ENCODE assay signal across 19 cellular contexts in genomic region chr22:41057076-41057475, GRCh38. TPM values are rescaled to one million over a fixed set of nuclear protein-coding genes. Genes with fewer than 3 reads are reported as not detected.
A peak's percentile ranks its signal among the peaks of the same experiment; 100 is the strongest.
DNase-seq lines count a peak whose midpoint lies in the region; ATAC-seq, FAIRE-seq and TF ChIP-seq lines count a peak whose summit lies in the region.
"Had no signal": no experiment of that assay in that cellular context is flagged by ENCODE, and none has a peak within 500 bp of the region (broad histone marks: within the 10 kb centered on the region; RNA-seq: fewer than 3 reads in every experiment).

No MANE protein-coding gene starts in this region.

- H3K4me3 Mint-ChIP-seq in GM23338, result no peak overlapping the region
- H3K4me3 Mint-ChIP-seq: CD4-positive, CD25-positive, alpha-beta regulatory T cell had no signal

- no peaks in the 10 kb centered on the region for H3K9me3 Mint-ChIP-seq in GM23338
- H3K9me3 Mint-ChIP-seq: CD4-positive, CD25-positive, alpha-beta regulatory T cell had no signal

- H4K8ac ChIP-seq in H1 (ENCODE audit: extremely low read depth, insufficient read depth, low read length) (no peak overlapping the region), mesenchymal stem cell (ENCODE audit: low read length) (no peak overlapping the region)

- H2BK15ac ChIP-seq in H1 (ENCODE audit: low read length) (no peak overlapping the region), mesenchymal stem cell (ENCODE audit: low read depth, poor library complexity, severe bottlenecking) (no peak overlapping the region)

- H3K27me3 ChIP-seq in GM23338 (ENCODE audit: insufficient read depth), result no peaks in the 10 kb centered on the region
- no peaks in the 10 kb centered on the region for H3K27me3 ChIP-seq in H1 (replicated peaks in 1 of 4; ENCODE audit: control insufficient read depth in 3 of 4, extremely low read depth in 1 of 4, insufficient read depth in 3 of 4, low read length in 3 of 4)
- H3K27me3 ChIP-seq in mesenchymal stem cell (ENCODE audit: control insufficient read depth in 1 of 2, insufficient read depth in 1 of 2, low read length in 2 of 2), result no peaks in the 10 kb centered on the region
- no peaks in the 10 kb centered on the region for H3K27me3 ChIP-seq in uterus
- H3K27me3 ChIP-seq: BE2C had no signal

- H2BK120ac ChIP-seq in H1 (replicated peaks; ENCODE audit: low read depth, low read length), result no peak overlapping the region
- H2BK120ac ChIP-seq in mesenchymal stem cell (ENCODE audit: low read depth, low read length), result no peak overlapping the region

- H3K4ac ChIP-seq in H1 (replicated peaks; ENCODE audit: insufficient read length, low read depth, low read length) (no peak overlapping the region), mesenchymal stem cell (ENCODE audit: low read depth in 1 of 2, low read length in 2 of 2) (no peak overlapping the region)

- H3K9ac ChIP-seq in H1 (replicated peaks in 1 of 4; ENCODE audit: extremely low read depth in 1 of 4, low read depth in 3 of 4, low read length in 3 of 4) (no peak overlapping the region), mesenchymal stem cell (ENCODE audit: low read length) (no peak overlapping the region)
- H3K9ac ChIP-seq: GM23248 had no signal

- POLR2A ChIA-PET in H1 (lab: Charles Lee; ENCODE audit: partially characterized antibody), result interaction anchor here (0.7 to 1.4 kb wide), 2 partner anchors 37 to 878 kb away, joined by 3 read pairs; no protein-coding TSS in a partner anchor

- no peak overlapping the region for H4K5ac ChIP-seq in H1 (ENCODE audit: insufficient read length, low read depth, low read length)

- no peaks in the 10 kb centered on the region for H3K23me2 ChIP-seq in H1 (ENCODE audit: low read depth, low read length)

- no peaks in the 10 kb centered on the region for H3F3A ChIP-seq in GM23338 (replicated peaks; ENCODE audit: low read depth)

- H3K18ac ChIP-seq in H1 (ENCODE audit: extremely low read depth, low read length) (no peak overlapping the region), mesenchymal stem cell (ENCODE audit: low read depth in 1 of 2, low read length in 2 of 2) (no peak overlapping the region)

- no peaks in the 10 kb centered on the region for H3K9me3 ChIP-seq in H1 (ENCODE audit: insufficient read depth in 2 of 2, low read depth in 1 of 2, low read length in 1 of 2)
- H3K9me3 ChIP-seq in mesenchymal stem cell (ENCODE audit: control insufficient read depth, low read length), result no peaks in the 10 kb centered on the region
- H3K9me3 ChIP-seq in uterus, result no peaks in the 10 kb centered on the region
- H3K9me3 ChIP-seq: BE2C, Caco-2 had no signal

- TF ChIP-seq EP300 in H1 (IDR thresholded peaks at IDR 0.05; ENCODE audit: borderline replicate concordance in 1 of 2, low read depth in 2 of 2, low read length in 2 of 2), result no peak

- no peaks in the 10 kb centered on the region for H3K79me1 ChIP-seq in H1 (ENCODE audit: low read depth, low read length)
- H3K79me1 ChIP-seq in mesenchymal stem cell (replicated peaks; ENCODE audit: low read length, poor library complexity, severe bottlenecking), result no peaks in the 10 kb centered on the region

- H3K4me3 ChIP-seq in GM23338, result no peak overlapping the region
- no peak overlapping the region for H3K4me3 ChIP-seq in H1 (ENCODE audit: extremely low read depth in 1 of 4, insufficient read depth in 2 of 4, low read depth in 3 of 4, low read length in 4 of 4)
- H3K4me3 ChIP-seq in mesenchymal stem cell (ENCODE audit: insufficient read depth in 1 of 2, low read depth in 1 of 2, low read length in 2 of 2), result no peak overlapping the region
- H3K4me3 ChIP-seq in uterus, result no peak overlapping the region
- H3K4me3 ChIP-seq: GM23248 had no signal

- H3K79me2 ChIP-seq in GM23338 (replicated peaks; ENCODE audit: insufficient read depth) (no peaks in the 10 kb centered on the region), H1 (ENCODE audit: control insufficient read depth in 1 of 2, insufficient read depth in 2 of 2, low read length in 2 of 2) (no peaks in the 10 kb centered on the region)

- TF ChIP-seq CTCF in GM23338 (conservative IDR thresholded peaks at IDR 0.05; ENCODE audit: low read depth in 2 of 2), result no peak
- TF ChIP-seq CTCF in H1 (IDR thresholded peaks at IDR 0.05; ENCODE audit: control extremely low read depth in 1 of 3, insufficient read depth in 1 of 3, low read depth in 1 of 3, low read length in 3 of 3), result no peak
- TF ChIP-seq CTCF in uterus (IDR thresholded peaks at IDR 0.05), result no peak

- intact Hi-C loops in uterus (cut with DNase I; ENCODE audit: low total_unique reads), result no loop called here

- H3K23ac ChIP-seq in H1 (ENCODE audit: insufficient read length) (no peak overlapping the region), mesenchymal stem cell (ENCODE audit: low read length in 2 of 2) (no peak overlapping the region)

- H2BK12ac ChIP-seq in H1 (ENCODE audit: low read depth, low read length), result no peak overlapping the region
- no peak overlapping the region for H2BK12ac ChIP-seq in mesenchymal stem cell (ENCODE audit: low read length in 2 of 2)

- H3K4me1 ChIP-seq in GM23338 (ENCODE audit: insufficient read depth), result no peaks in the 10 kb centered on the region
- peaks cover 0 to under 1% (median 0%) of the 10 kb centered on the region in 4 experiments; a peak in 1 of 7 replicates for H3K4me1 ChIP-seq in H1 (replicated peaks in 1 of 4; ENCODE audit: control insufficient read depth in 3 of 4, insufficient read depth in 4 of 4, low read length in 3 of 4)
- H3K4me1 ChIP-seq in mesenchymal stem cell (ENCODE audit: control insufficient read depth, insufficient read depth, low read depth, low read length), result peaks cover 5% of the 10 kb centered on the region
- no peaks in the 10 kb centered on the region for H3K4me1 ChIP-seq in uterus
- H3K4me1 ChIP-seq: BE2C had no signal

- ATAC-seq in GM23338, result no peak

- no peak for FAIRE-seq in H1 (lab: Jason Lieb, UNC)
- FAIRE-seq: GM12892, GM18507, HTR-8/SVneo had no signal

- H2AK5ac ChIP-seq in H1 (ENCODE audit: low read depth, low read length), result no peak overlapping the region
- no peak overlapping the region for H2AK5ac ChIP-seq in mesenchymal stem cell (ENCODE audit: low read length, severe bottlenecking)

- H3K36me3 Mint-ChIP-seq in GM23338 (ENCODE audit: low read depth), result no peaks in the 10 kb centered on the region
- H3K36me3 Mint-ChIP-seq: CD4-positive, CD25-positive, alpha-beta regulatory T cell had no signal

- H3K14ac ChIP-seq in H1 (ENCODE audit: insufficient read length) (no peak overlapping the region), mesenchymal stem cell (ENCODE audit: low read length in 2 of 2) (no peak overlapping the region)

- H3K4me2 ChIP-seq in GM23338, result no peak overlapping the region
- no peak overlapping the region for H3K4me2 ChIP-seq in H1 (ENCODE audit: insufficient read depth in 1 of 2, low read depth in 2 of 2, low read length in 2 of 2)
- no peak overlapping the region for H3K4me2 ChIP-seq in mesenchymal stem cell (ENCODE audit: low read length, poor library complexity, severe bottlenecking)

- CTCF ChIA-PET in H1 (lab: Charles Lee; ENCODE audit: partially characterized antibody), result interaction anchor here (0.8 to 1.4 kb wide), 2 partner anchors 9 to 22 kb away, joined by 3 to 5 read pairs; no protein-coding TSS in a partner anchor

- H3K36me3 ChIP-seq in GM23338 (ENCODE audit: insufficient read depth), result no peaks in the 10 kb centered on the region
- H3K36me3 ChIP-seq in H1 (ENCODE audit: control insufficient read depth in 2 of 4, insufficient read depth in 4 of 4, low read length in 3 of 4), result no peaks in the 10 kb centered on the region
- no peaks in the 10 kb centered on the region for H3K36me3 ChIP-seq in mesenchymal stem cell (ENCODE audit: control insufficient read depth in 1 of 2, insufficient read depth in 2 of 2, low read depth in 1 of 2, low read length in 2 of 2)
- no peaks in the 10 kb centered on the region for H3K36me3 ChIP-seq in uterus
- H3K36me3 ChIP-seq: BE2C had no signal

- no peak overlapping the region for H3K27ac ChIP-seq in GM23338 (ENCODE audit: low read depth)
- no peak overlapping the region for H3K27ac ChIP-seq in H1 (ENCODE audit: low read depth, low read length)
- no peak overlapping the region for H3K27ac ChIP-seq in mesenchymal stem cell (ENCODE audit: low read length, poor library complexity, severe bottlenecking)
- no peak overlapping the region for H3K27ac ChIP-seq in uterus
- H3K27ac ChIP-seq: GM23248 had no signal

- no peaks in the 10 kb centered on the region for H3K27me3 Mint-ChIP-seq in GM23338 (ENCODE audit: insufficient read depth, low read depth, poor library complexity)
- H3K27me3 Mint-ChIP-seq: CD4-positive, CD25-positive, alpha-beta regulatory T cell had no signal

- H2BK5ac ChIP-seq in H1 (ENCODE audit: low read depth, low read length) (no peak overlapping the region), mesenchymal stem cell (ENCODE audit: low read depth, low read length, poor library complexity, severe bottlenecking) (no peak overlapping the region)

- H3K27ac Mint-ChIP-seq in GM23338, result no peak overlapping the region
- H3K27ac Mint-ChIP-seq: CD4-positive, CD25-positive, alpha-beta regulatory T cell had no signal

- H3K9me2 ChIP-seq in GM23338 (ENCODE audit: insufficient read depth), result no peaks in the 10 kb centered on the region; the same call in 1 of the 2 replicates

- no peak overlapping the region for H4K91ac ChIP-seq in H1 (replicated peaks; ENCODE audit: insufficient read length, low read length)
- H4K91ac ChIP-seq in mesenchymal stem cell (ENCODE audit: low read length), result no peak overlapping the region

- peaks cover 4% of the 10 kb centered on the region for H3K4me1 Mint-ChIP-seq in GM23338

- H4K20me1 ChIP-seq in GM23338 (replicated peaks; ENCODE audit: insufficient read depth) (no peaks in the 10 kb centered on the region), H1 (replicated peaks in 1 of 2; ENCODE audit: control insufficient read depth in 1 of 2, insufficient read depth in 2 of 2, low read length in 2 of 2) (no peaks in the 10 kb centered on the region)

- TF ChIP-seq POLR2A in H1 (IDR thresholded peaks at IDR 0.05; ENCODE audit: control extremely low read depth in 1 of 2, low read depth in 2 of 2, low read length in 2 of 2) (no peak), uterus (IDR thresholded peaks at IDR 0.05) (no peak)

- no peak for TF ChIP-seq RAD21 in H1 (IDR thresholded peaks at IDR 0.05 in 1 of 2, conservative IDR thresholded peaks at IDR 0.05 in 1 of 2; ENCODE audit: low read depth in 2 of 2, low read length in 2 of 2)

- H2AFZ ChIP-seq in GM23338 (peak overlapping the region; percentile 89), H1 (ENCODE audit: low read length) (peak overlapping the region; percentile 76), mesenchymal stem cell (ENCODE audit: low read depth, low read length) (no peak overlapping the region)
- H2AFZ ChIP-seq: GM23248 had no signal

- H2BK20ac ChIP-seq in H1 (ENCODE audit: low read length), result no peak overlapping the region

- no peak overlapping the region for H3K56ac ChIP-seq in H1 (replicated peaks; ENCODE audit: insufficient read length, low read depth, low read length)

- no peak for DNase-seq in GM23338 (ENCODE audit: low spot score)
- DNase-seq in NCI-H524 treated with DMSO at 0.1 percent for 48 hours (lab: John Stamatoyannopoulos, UW), result peak; percentile 85
- no peak for DNase-seq in H1 (ENCODE audit: low read depth in 1 of 2, low spot score in 2 of 2)
- DNase-seq in mesenchymal stem cell, result no peak
- no peak for DNase-seq in NCI-H446 (lab: John Stamatoyannopoulos, UW)
- no peak for DNase-seq in uterus
- DNase-seq: BE2C; C1 segment of cervical spinal cord; Caco-2; CD4-positive, CD25-positive, alpha-beta regulatory T cell; DMS153; DMS79; GDM1; GM23248; H7; IMR-90 had no signal

RNA-seq across cellular contexts. Expression of gene EP300, which starts 35.3 kb away (rescaled TPM):
- total RNA-seq in GM23338 (2014; rRNA removed; shearing (Covaris generic)), result 129 and 130 TPM in 2 replicates
- 39.4 and 40.7 TPM in 2 replicates for polyA plus RNA-seq in GM23338 (2016; fragmentation: Nextera tagmentation; extraction: Ambion mirVana)
- 106 and 109 TPM in 2 replicates for total RNA-seq in H1 (2021; fragmentation: NEBNext Ultra II Directional; extraction: Animal tissue kit (Norgen Biotek cat#: 25700))
- 39.5 and 62.6 TPM in 2 replicates for polyA plus RNA-seq in H1 (2011; rRNA removed)
- 27.1 TPM for polyA plus RNA-seq in H1 (2011; cell fraction: cytosol; rRNA removed)
- polyA plus RNA-seq in H1 (2011; cell fraction: nucleus; rRNA removed), result 99.3 TPM
- polyA plus RNA-seq in H1 (2012, experiment 1 of 2), result 63.1 to 84.7 TPM (median 69.5 TPM) in 4 replicates
- 4.9 TPM for polyA plus RNA-seq in H1 (2012, experiment 2 of 2)
- polyA plus RNA-seq in H1 (2013, experiment 1 of 2), result 34.6 TPM
- 32.0 TPM for polyA plus RNA-seq in H1 (2013, experiment 2 of 2)
- polyA minus RNA-seq in H1 (2011; rRNA and poly(A)+ RNA removed), result 144 and 149 TPM in 2 replicates
- polyA minus RNA-seq in H1 (2011; cell fraction: cytosol; rRNA and poly(A)+ RNA removed), result 76.2 TPM
- 129 TPM for polyA minus RNA-seq in H1 (2011; cell fraction: nucleus; rRNA and poly(A)+ RNA removed)
- polyA plus RNA-seq in mesenchymal stem cell (2013, experiment 1 of 2), result 26.0 TPM
- polyA plus RNA-seq in mesenchymal stem cell (2013, experiment 2 of 2), result 22.2 TPM
- 100 to 1,000 TPM in 1 of 4 donors, 10 to 100 TPM in 3; 18.8 to 116 (median 72.5) TPM for total RNA-seq in uterus
